1 cellular context compared by ENCODE assay signal in the genomic region with DNA sequence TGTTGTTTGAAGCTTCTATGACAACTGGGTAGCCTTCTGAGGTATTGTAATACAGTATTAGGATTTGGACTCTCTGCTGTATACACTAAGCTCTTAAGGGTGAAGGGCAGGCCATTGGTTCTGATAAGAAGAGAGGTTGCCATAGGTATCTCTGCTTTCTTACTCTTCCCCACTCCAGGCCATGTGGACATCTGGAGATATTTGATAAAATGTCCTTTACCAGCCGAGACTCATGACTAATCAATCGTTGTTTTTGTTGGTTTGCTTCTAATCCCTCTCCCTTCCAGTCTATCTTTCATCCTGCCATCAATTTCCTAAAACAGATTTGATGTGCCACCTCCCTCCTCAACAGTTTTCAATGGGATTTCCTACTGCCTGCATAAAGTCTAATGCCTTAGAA.
TF ChIP-seq lines count a peak whose summit lies in the region.

No MANE protein-coding gene starts in this region.

TF ChIP-seq in K562, 482 proteins besides CTCF, POLR2A, EP300 and RAD21 (continued from another document and continues in another):
- no peak for TF ChIP-seq SFPQ (IDR thresholded peaks at IDR 0.05; ENCODE audit: low read depth, low read length)
- 0 out of 2 replicates have a peak, but pooled peaks have one; percentile 45 for TF ChIP-seq SMARCC2 (IDR thresholded peaks at IDR 0.05; ENCODE audit: low read depth)
- TF ChIP-seq ZBTB5 (IDR thresholded peaks at IDR 0.05) = no peak
- peak; percentile 44; the same call in 1 of the 2 replicates for TF ChIP-seq ZEB2 (IDR thresholded peaks at IDR 0.05)
- TF ChIP-seq CCNT2 (IDR thresholded peaks at IDR 0.05; ENCODE audit: borderline replicate concordance, extremely low read depth, insufficient read length, low read depth, low read length) = peak; percentile 79
- TF ChIP-seq ZNF561 (CRISPR knock-in tag; conservative IDR thresholded peaks at IDR 0.05) = no peak
- TF ChIP-seq ZNF175 (CRISPR knock-in tag; IDR thresholded peaks at IDR 0.05; ENCODE audit: low read depth) = no peak
- no peak for TF ChIP-seq ZNF707 (CRISPR knock-in tag; conservative IDR thresholded peaks at IDR 0.05)
- no peak for TF ChIP-seq MBD1 (CRISPR knock-in tag; IDR thresholded peaks at IDR 0.05)
- 0 out of 2 replicates have a peak, but pooled peaks have one; percentile 24 for TF ChIP-seq ZNF644 (tag; IDR thresholded peaks at IDR 0.05; ENCODE audit: low read depth)
- TF ChIP-seq, protein P1, sequence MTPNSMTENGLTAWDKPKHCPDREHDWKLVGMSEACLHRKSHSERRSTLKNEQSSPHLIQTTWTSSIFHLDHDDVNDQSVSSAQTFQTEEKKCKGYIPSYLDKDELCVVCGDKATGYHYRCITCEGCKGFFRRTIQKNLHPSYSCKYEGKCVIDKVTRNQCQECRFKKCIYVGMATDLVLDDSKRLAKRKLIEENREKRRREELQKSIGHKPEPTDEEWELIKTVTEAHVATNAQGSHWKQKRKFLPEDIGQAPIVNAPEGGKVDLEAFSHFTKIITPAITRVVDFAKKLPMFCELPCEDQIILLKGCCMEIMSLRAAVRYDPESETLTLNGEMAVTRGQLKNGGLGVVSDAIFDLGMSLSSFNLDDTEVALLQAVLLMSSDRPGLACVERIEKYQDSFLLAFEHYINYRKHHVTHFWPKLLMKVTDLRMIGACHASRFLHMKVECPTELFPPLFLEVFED (CRISPR knock-in tag; conservative IDR thresholded peaks at IDR 0.05) = no peak
- no peak for TF ChIP-seq PBX2 (CRISPR knock-in tag; IDR thresholded peaks at IDR 0.05; ENCODE audit: low read depth)
- peak; percentile 76 for TF ChIP-seq PBX2 (tag; conservative IDR thresholded peaks at IDR 0.05; ENCODE audit: low read depth)
- no peak for TF ChIP-seq TCF15 (CRISPR knock-in tag; IDR thresholded peaks at IDR 0.05)
- TF ChIP-seq TEAD4 (IDR thresholded peaks at IDR 0.05; ENCODE audit: low read length) = peak; percentile 90
- TF ChIP-seq TEAD4 (CRISPR knock-in tag; IDR thresholded peaks at IDR 0.05; ENCODE audit: borderline replicate concordance) = no peak
- 0 out of 2 replicates have a peak, but pooled peaks have one; percentile 25 for TF ChIP-seq VEZF1 (CRISPR knock-in tag; IDR thresholded peaks at IDR 0.05)
- no peak for TF ChIP-seq NCOA6 (IDR thresholded peaks at IDR 0.05)
- TF ChIP-seq POLR3A (IDR thresholded peaks at IDR 0.05; ENCODE audit: borderline replicate concordance, extremely low read depth, insufficient read depth, insufficient read length) = no peak
- TF ChIP-seq HDAC6 (IDR thresholded peaks at IDR 0.05; ENCODE audit: low read depth, low read length) = no peak
- no peak for TF ChIP-seq ZNF444 (CRISPR knock-in tag; IDR thresholded peaks at IDR 0.05)
- TF ChIP-seq HIVEP1 (CRISPR knock-in tag; IDR thresholded peaks at IDR 0.05) = no peak
- TF ChIP-seq KLF1 (tag; IDR thresholded peaks at IDR 0.05) = no peak
- no peak for TF ChIP-seq SRSF3 (IDR thresholded peaks at IDR 0.05; ENCODE audit: insufficient read depth, low read length)
- TF ChIP-seq ZBTB8A (IDR thresholded peaks at IDR 0.05; ENCODE audit: partially characterized antibody) = no peak
- peak; percentile 56 for TF ChIP-seq STAT5A (IDR thresholded peaks at IDR 0.05; ENCODE audit: borderline replicate concordance, low read length)
- no peak for TF ChIP-seq PHF20 (IDR thresholded peaks at IDR 0.05; ENCODE audit: partially characterized antibody)
- no peak for TF ChIP-seq NR2F6 (CRISPR knock-in tag; IDR thresholded peaks at IDR 0.05)
- TF ChIP-seq, protein P2, sequence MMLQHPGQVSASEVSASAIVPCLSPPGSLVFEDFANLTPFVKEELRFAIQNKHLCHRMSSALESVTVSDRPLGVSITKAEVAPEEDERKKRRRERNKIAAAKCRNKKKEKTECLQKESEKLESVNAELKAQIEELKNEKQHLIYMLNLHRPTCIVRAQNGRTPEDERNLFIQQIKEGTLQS (IDR thresholded peaks at IDR 0.05) = 0 out of 2 replicates have a peak, but pooled peaks have one; percentile 23
- TF ChIP-seq, protein P2 (CRISPR knock-in tag; conservative IDR thresholded peaks at IDR 0.05) = no peak
- 0 out of 2 replicates have a peak, but pooled peaks have one; percentile 11 for TF ChIP-seq SOX6 (IDR thresholded peaks at IDR 0.05)
- TF ChIP-seq SMARCA5 (IDR thresholded peaks at IDR 0.05) = no peak
- TF ChIP-seq NFIC (IDR thresholded peaks at IDR 0.05) = peak; percentile 65
- peak; percentile 68; the same call in 1 of the 2 replicates for TF ChIP-seq PML (IDR thresholded peaks at IDR 0.05; ENCODE audit: low read length)
- TF ChIP-seq TAF7 (tag; IDR thresholded peaks at IDR 0.05) = no peak
- peak; percentile 87 for TF ChIP-seq FOSL1 (tag; conservative IDR thresholded peaks at IDR 0.05)
- TF ChIP-seq ZNF639 (CRISPR knock-in tag; conservative IDR thresholded peaks at IDR 0.05 in 1 of 2, IDR thresholded peaks at IDR 0.05 in 1 of 2) = peak in 1 of 2 experiments; percentile 52; a peak in 2 of 4 replicates
- TF ChIP-seq KLF16 (IDR thresholded peaks at IDR 0.05) = peak; percentile 84
- TF ChIP-seq CBFA2T3 (IDR thresholded peaks at IDR 0.05) = peak; percentile 95
- peak; percentile 96 to 97 for TF ChIP-seq KDM1A (IDR thresholded peaks at IDR 0.05)
- TF ChIP-seq MEF2D (tag; conservative IDR thresholded peaks at IDR 0.05; ENCODE audit: low read depth) = no peak
- TF ChIP-seq ETV6 (IDR thresholded peaks at IDR 0.05; ENCODE audit: borderline replicate concordance in 1 of 2, low read depth in 2 of 2, low read length in 1 of 2) = 0 out of 4 replicates have a peak, but pooled peaks of 1 of the 2 experiments have one; percentile 19
- no peak for TF ChIP-seq ETV6 (CRISPR knock-in tag; IDR thresholded peaks at IDR 0.05; ENCODE audit: borderline replicate concordance)
- TF ChIP-seq ARNT (IDR thresholded peaks at IDR 0.05) = peak in 1 of 2 experiments; percentile 74; a peak in 1 of 4 replicates
- no peak for TF ChIP-seq THAP12 (CRISPR knock-in tag; IDR thresholded peaks at IDR 0.05)
- no peak for TF ChIP-seq ZKSCAN1 (IDR thresholded peaks at IDR 0.05; ENCODE audit: low read depth, low read length)
- TF ChIP-seq XRCC3 (IDR thresholded peaks at IDR 0.05) = no peak
- peak; percentile 93 for TF ChIP-seq ZKSCAN8 (CRISPR knock-in tag; IDR thresholded peaks at IDR 0.05)
- peak; percentile 91 for TF ChIP-seq CBFA2T2 (conservative IDR thresholded peaks at IDR 0.05)
- peak; percentile 69 for TF ChIP-seq MTA2 (IDR thresholded peaks at IDR 0.05; ENCODE audit: low read depth)
- peak; percentile 30 to 83; a peak in 1 of 4 replicates for TF ChIP-seq RCOR1 (IDR thresholded peaks at IDR 0.05; ENCODE audit: borderline replicate concordance in 1 of 2, low read depth in 2 of 2, low read length in 2 of 2)
- 0 out of 2 replicates have a peak, but pooled peaks have one; percentile 36 for TF ChIP-seq GATA2 (CRISPR knock-in tag; IDR thresholded peaks at IDR 0.05)
